ENCODE assay signal across 8 cellular contexts in the genomic region with DNA sequence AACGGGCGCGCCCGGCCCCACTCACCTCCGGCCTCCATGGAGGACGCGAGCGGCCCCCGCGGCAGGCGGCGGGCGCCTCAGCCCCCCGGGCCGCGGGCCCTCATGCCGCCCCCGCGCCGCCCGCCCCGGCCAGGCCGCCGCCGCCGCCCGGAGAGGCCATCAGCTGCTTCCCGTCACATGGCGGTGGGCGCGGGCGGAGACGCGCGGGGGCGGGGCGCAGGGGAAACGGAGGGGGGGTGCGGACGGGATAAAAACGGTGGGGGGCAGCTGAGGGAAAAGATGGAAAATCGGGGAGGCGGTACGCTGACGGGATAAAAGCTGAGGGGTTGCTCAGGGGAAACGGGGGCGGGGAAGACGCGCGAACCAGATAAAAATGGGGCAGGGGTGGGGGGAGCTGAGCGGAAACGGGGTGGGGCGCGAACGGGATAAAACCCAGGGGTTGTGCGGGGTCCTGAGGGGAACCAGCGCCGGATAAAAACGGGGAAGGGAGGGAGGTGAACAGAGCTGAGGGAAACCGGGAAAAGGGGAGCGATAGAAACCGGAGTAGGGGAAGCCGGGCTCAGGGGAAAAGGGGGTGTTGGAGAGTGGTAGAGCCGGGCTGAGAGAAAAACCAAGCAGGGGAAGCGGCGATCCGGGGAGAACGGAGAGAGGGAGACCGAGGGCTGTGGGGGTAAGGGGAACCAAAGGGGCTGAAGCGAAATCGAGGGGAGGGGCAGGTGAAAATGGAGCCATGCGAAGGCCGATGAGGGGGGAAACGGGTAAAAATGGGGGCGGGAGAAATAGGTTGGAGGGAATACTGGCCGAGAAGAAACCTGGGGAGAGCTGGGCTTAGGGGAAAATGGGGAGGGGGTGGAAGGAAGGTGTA.
DNase-seq lines count a peak whose midpoint lies in the region; ATAC-seq and TF ChIP-seq lines count a peak whose summit lies in the region.

A gene (minus strand): TSS at position 169 of the 865 bp plus-strand sequence. CDS start 131 bp downstream, at position 38.

- peak within 1 kb of the TSS; percentile 100 for H3K27ac ChIP-seq in subcutaneous abdominal adipose tissue (ENCODE audit: low read depth, low read length)

- TF ChIP-seq CTCF in foreskin fibroblast (IDR thresholded peaks at IDR 0.05; ENCODE audit: low read depth, low read length) (no peak), nephron progenitor cell (IDR thresholded peaks at IDR 0.05) (no peak)

- H3K9me3 ChIP-seq in subcutaneous abdominal adipose tissue (ENCODE audit: control insufficient read depth in 5 of 5, low read length in 5 of 5): no peaks in the 10 kb centered on the region

- ATAC-seq in GM18502 (IDR thresholded peaks at IDR 0.05; ENCODE audit: poor library complexity, unreplicated experiment) (peak; percentile 42), HG03354 (IDR thresholded peaks at IDR 0.05; ENCODE audit: poor library complexity, severe bottlenecking, unreplicated experiment) (peak; percentile 45), GM19467 (IDR thresholded peaks at IDR 0.05; ENCODE audit: unreplicated experiment) (no peak)

- no peaks in the 10 kb centered on the region for H3K27me3 Mint-ChIP-seq in nephron progenitor cell (ENCODE audit: low read depth, poor library complexity)

- DNase-seq in RPMI8226 (peak; percentile 17), foreskin fibroblast (peak; percentile 62 to 86), nephron progenitor cell (peak; percentile 75)
- DNase-seq in activated naive CD4-positive, alpha-beta T cell treated with Interleukin-2 at 50 U/mL for 16 hours: peak; percentile 64

- peak within 1 kb of the TSS; percentile 95 to 97 (median 97) for H3K9ac ChIP-seq in subcutaneous abdominal adipose tissue (ENCODE audit: low read length in 5 of 5)

- H3K36me3 Mint-ChIP-seq in nephron progenitor cell (ENCODE audit: low read depth): peaks cover under 1% of the 10 kb centered on the region

- peaks cover 0 to under 1% (median 0%) of the 10 kb centered on the region in 5 donors for H3K36me3 ChIP-seq in subcutaneous abdominal adipose tissue (ENCODE audit: control insufficient read depth in 5 of 5, insufficient read depth in 5 of 5, low read length in 5 of 5)

- no peaks in the 10 kb centered on the region for H3K27me3 ChIP-seq in subcutaneous abdominal adipose tissue (ENCODE audit: control insufficient read depth in 5 of 5, insufficient read depth in 4 of 5, low read length in 5 of 5)

- peaks cover 38% of the 10 kb centered on the region for H3K4me1 Mint-ChIP-seq in nephron progenitor cell

- H3K9me3 Mint-ChIP-seq in nephron progenitor cell: no peaks in the 10 kb centered on the region

- peak within 1 kb of the TSS; percentile 94 for H3K4me3 Mint-ChIP-seq in nephron progenitor cell

- peak within 1 kb of the TSS; percentile 91 for H3K27ac Mint-ChIP-seq in nephron progenitor cell

- peak within 1 kb of the TSS; percentile 76 to 92 for H3K4me3 ChIP-seq in foreskin fibroblast (ENCODE audit: low read depth in 1 of 2, low read length in 2 of 2)
- peak within 1 kb of the TSS; percentile 78 to 94 (median 86) for H3K4me3 ChIP-seq in subcutaneous abdominal adipose tissue (ENCODE audit: low read depth in 1 of 5, low read length in 5 of 5)

- peaks cover 0 to 60% (median 44%) of the 10 kb centered on the region in 5 donors for H3K4me1 ChIP-seq in subcutaneous abdominal adipose tissue (ENCODE audit: control insufficient read depth in 5 of 5, insufficient read depth in 5 of 5, low read length in 5 of 5)

Comparison
In these comparisons a context has a peak if more than half of its experiments do, and no peak if none do; other contexts are left out.
1. DNase-seq: peak in every context shown above with its lines; median percentile 75 in nephron progenitor cell; 74 in foreskin fibroblast; 64 in activated naive CD4-positive, alpha-beta T cell treated with Interleukin-2 at 50 U/mL for 16 hours; 17 in RPMI8226.